ENCODE assay signal across 8 cellular contexts in genomic region chr11:1263036-1263435, GRCh38. TPM values are rescaled to one million over a fixed set of nuclear protein-coding genes. Genes with fewer than 3 reads are reported as not detected.
DNase-seq lines count a peak whose midpoint lies in the region; ATAC-seq and TF ChIP-seq lines count a peak whose summit lies in the region.

No MANE protein-coding gene starts in this region.

- peak; percentile 35 to 54 for ATAC-seq in CD4-positive, CD25-positive, alpha-beta regulatory T cell (ENCODE audit: low read depth in 2 of 2)
- ATAC-seq in central memory CD8-positive, alpha-beta T cell (replicated peaks; ENCODE audit: extremely low read depth, poor library complexity, severe bottlenecking), result peak; percentile 72
- peak; percentile 26 to 29 for ATAC-seq in natural killer cell treated with Interleukin-12 subunit alpha and Interleukin-12 subunit beta and Interleukin-15 and Interleukin-18, amount 100 ng/mL, for 72 hours

- H3K9me3 Mint-ChIP-seq in CD4-positive, CD25-positive, alpha-beta regulatory T cell, result peaks cover 0 to 5% (median 0%) of the 10 kb centered on the region in 7 donors
- peaks cover 4% of the 10 kb centered on the region for H3K9me3 Mint-ChIP-seq in central memory CD8-positive, alpha-beta T cell
- peaks cover 4% of the 10 kb centered on the region for H3K9me3 Mint-ChIP-seq in natural killer cell treated with Interleukin-12 subunit alpha and Interleukin-12 subunit beta and Interleukin-15 and Interleukin-18, amount 100 ng/mL, for 72 hours

- H3K4me1 Mint-ChIP-seq in CD4-positive, CD25-positive, alpha-beta regulatory T cell, result peaks cover 0 to 21% (median 5%) of the 10 kb centered on the region in 4 donors
- peaks cover 17% of the 10 kb centered on the region for H3K4me1 Mint-ChIP-seq in central memory CD8-positive, alpha-beta T cell
- peaks cover 14% of the 10 kb centered on the region in 2 donors for H3K4me1 Mint-ChIP-seq in natural killer cell treated with Interleukin-12 subunit alpha and Interleukin-12 subunit beta and Interleukin-15 and Interleukin-18, amount 100 ng/mL, for 72 hours (ENCODE audit: low read depth in 2 of 2)

- no peaks in the 10 kb centered on the region for H3K9me3 ChIP-seq in CD4-positive, CD25-positive, alpha-beta regulatory T cell (ENCODE audit: control insufficient read depth in 2 of 2, low read length in 2 of 2)
- H3K9me3 ChIP-seq in HUES6 (ENCODE audit: control insufficient read depth, insufficient read depth, low read depth, low read length), result peaks cover 20% of the 10 kb centered on the region

- H3K27ac ChIP-seq in CD4-positive, CD25-positive, alpha-beta regulatory T cell (ENCODE audit: insufficient read depth, low read length, poor library complexity, severe bottlenecking), result peak overlapping the region; percentile 76
- H3K27ac ChIP-seq in HUES6 (ENCODE audit: low read depth, low read length), result no peak overlapping the region

- 33 to 58% methylated on average over 6 to 8 of the region's 8 CpGs for WGBS in lower leg skin, 2 donors

- intact Hi-C loops in lower leg skin (cut with DNase I; ENCODE audit: low total_unique reads), result no loop called here

- no peak for TF ChIP-seq POLR2A in lower leg skin (IDR thresholded peaks at IDR 0.05)

- peak in 1 of 3 donors; percentile 55 for DNase-seq in CD4-positive, CD25-positive, alpha-beta regulatory T cell
- no peak for DNase-seq in central memory CD8-positive, alpha-beta T cell (ENCODE audit: low spot score in 2 of 2)
- DNase-seq in natural killer cell treated with Interleukin-12 subunit alpha and Interleukin-12 subunit beta and Interleukin-15 and Interleukin-18, amount 100 ng/mL, for 72 hours (ENCODE audit: low spot score), result peak; percentile 53
- no peak for DNase-seq in lower leg skin (ENCODE audit: low spot score in 2 of 2)
- DNase-seq in foreskin melanocyte, result no peak
- DNase-seq in glomerular visceral epithelial cell (ENCODE audit: extremely low spot score), result no peak
- no peak for DNase-seq in NCI-H446 (lab: John Stamatoyannopoulos, UW)

- H3K27me3 Mint-ChIP-seq in CD4-positive, CD25-positive, alpha-beta regulatory T cell, result no peaks in the 10 kb centered on the region
- H3K27me3 Mint-ChIP-seq in central memory CD8-positive, alpha-beta T cell, result no peaks in the 10 kb centered on the region
- H3K27me3 Mint-ChIP-seq in natural killer cell treated with Interleukin-12 subunit alpha and Interleukin-12 subunit beta and Interleukin-15 and Interleukin-18, amount 100 ng/mL, for 72 hours, result no peaks in the 10 kb centered on the region

- peak overlapping the region; percentile 82 to 91 (median 86) for H3K4me3 Mint-ChIP-seq in CD4-positive, CD25-positive, alpha-beta regulatory T cell
- peak overlapping the region; percentile 82 for H3K4me3 Mint-ChIP-seq in central memory CD8-positive, alpha-beta T cell
- H3K4me3 Mint-ChIP-seq in natural killer cell treated with Interleukin-12 subunit alpha and Interleukin-12 subunit beta and Interleukin-15 and Interleukin-18, amount 100 ng/mL, for 72 hours, result peak overlapping the region; percentile 64

- no peak for TF ChIP-seq CTCF in lower leg skin (IDR thresholded peaks at IDR 0.05)

- peak overlapping the region; percentile 69 for H3K4me3 ChIP-seq in CD4-positive, CD25-positive, alpha-beta regulatory T cell (ENCODE audit: low read depth, low read length)
- peak overlapping the region; percentile 63; the same call in 1 of the 2 replicates for H3K4me3 ChIP-seq in HUES6 (ENCODE audit: low read depth, low read length)
- no peak overlapping the region for H3K4me3 ChIP-seq in lower leg skin (ENCODE audit: low read depth, poor library complexity, severe bottlenecking)

- peak overlapping the region; percentile 52 to 92 (median 91) for H3K27ac Mint-ChIP-seq in CD4-positive, CD25-positive, alpha-beta regulatory T cell
- peak overlapping the region; percentile 88 for H3K27ac Mint-ChIP-seq in central memory CD8-positive, alpha-beta T cell (ENCODE audit: low read depth)
- peak overlapping the region; percentile 14 to 74 for H3K27ac Mint-ChIP-seq in natural killer cell treated with Interleukin-12 subunit alpha and Interleukin-12 subunit beta and Interleukin-15 and Interleukin-18, amount 100 ng/mL, for 72 hours

- H3K27me3 ChIP-seq in CD4-positive, CD25-positive, alpha-beta regulatory T cell (ENCODE audit: control insufficient read depth, insufficient read depth, low read length), result no peaks in the 10 kb centered on the region
- H3K27me3 ChIP-seq in HUES6 (ENCODE audit: control insufficient read depth, insufficient read depth, low read length), result no peaks in the 10 kb centered on the region

- H3K9ac ChIP-seq in HUES6 (ENCODE audit: low read length), result no peak overlapping the region

- peaks cover 16% of the 10 kb centered on the region for H3K4me1 ChIP-seq in CD4-positive, CD25-positive, alpha-beta regulatory T cell (ENCODE audit: control insufficient read depth, insufficient read depth, low read length, poor library complexity, severe bottlenecking)
- H3K4me1 ChIP-seq in HUES6 (ENCODE audit: control insufficient read depth, insufficient read depth, low read length), result peaks cover 22% of the 10 kb centered on the region

- H3K36me3 ChIP-seq in CD4-positive, CD25-positive, alpha-beta regulatory T cell (ENCODE audit: control insufficient read depth, insufficient read depth, low read length), result no peaks in the 10 kb centered on the region
- H3K36me3 ChIP-seq in HUES6 (ENCODE audit: control insufficient read depth, insufficient read depth, low read length), result no peaks in the 10 kb centered on the region

- no peaks in the 10 kb centered on the region for H3K36me3 Mint-ChIP-seq in CD4-positive, CD25-positive, alpha-beta regulatory T cell
- peaks cover 7% of the 10 kb centered on the region for H3K36me3 Mint-ChIP-seq in central memory CD8-positive, alpha-beta T cell (ENCODE audit: insufficient read depth)
- no peaks in the 10 kb centered on the region for H3K36me3 Mint-ChIP-seq in natural killer cell treated with Interleukin-12 subunit alpha and Interleukin-12 subunit beta and Interleukin-15 and Interleukin-18, amount 100 ng/mL, for 72 hours

RNA-seq across cellular contexts. Expression of gene MUC5B, which starts 40.2 kb away (rescaled TPM):
- total RNA-seq in CD4-positive, CD25-positive, alpha-beta regulatory T cell, result not detected
- not detected for polyA plus RNA-seq in CD4-positive, CD25-positive, alpha-beta regulatory T cell
- not detected for total RNA-seq in natural killer cell treated with Interleukin-12 subunit alpha and Interleukin-12 subunit beta and Interleukin-15 and Interleukin-18, amount 100 ng/mL, for 72 hours
- under 1 TPM in 3 of 4 donors, not detected in 1; 0.22 to 0.61 (median 0.29) TPM for total RNA-seq in lower leg skin

RNA-seq across cellular contexts. Expression of gene TOLLIP, which starts 46.4 kb away (rescaled TPM):
- 60.0 TPM for total RNA-seq in CD4-positive, CD25-positive, alpha-beta regulatory T cell
- polyA plus RNA-seq in CD4-positive, CD25-positive, alpha-beta regulatory T cell, result 10 to 100 TPM; 25.3 to 40.7 (median 28.8) TPM
- total RNA-seq in natural killer cell treated with Interleukin-12 subunit alpha and Interleukin-12 subunit beta and Interleukin-15 and Interleukin-18, amount 100 ng/mL, for 72 hours, result 10 to 100 TPM; 53.2 to 56.4 TPM
- 100 to 1,000 TPM; 114 to 167 (median 129) TPM for total RNA-seq in lower leg skin
